Comparison of ENCODE assay signal across 10 cellular contexts in the genomic region with DNA sequence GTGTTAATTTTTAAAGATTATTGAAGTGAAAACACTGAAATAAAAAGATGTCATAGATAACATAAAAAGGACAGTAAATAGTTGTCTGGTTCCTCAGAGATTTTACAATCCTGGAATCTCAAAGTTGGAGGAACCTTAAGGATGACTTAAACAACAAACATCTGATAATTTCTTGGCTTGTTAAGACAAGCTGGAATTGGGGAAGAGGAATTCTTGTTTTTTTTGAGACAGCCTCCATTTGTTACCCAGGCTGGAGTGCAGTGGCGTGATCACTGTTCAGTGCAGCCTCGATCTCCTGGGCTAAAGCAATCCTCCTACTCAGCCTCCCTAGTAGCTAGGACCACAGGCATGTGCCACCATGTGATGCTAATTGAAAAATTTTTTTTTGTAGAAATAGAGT. TPM values are rescaled to one million over a fixed set of nuclear protein-coding genes. Genes with fewer than 3 reads are reported as not detected.
DNase-seq lines count a peak whose midpoint lies in the region; ATAC-seq lines count a peak whose summit lies in the region.
"Had no signal": no experiment of that assay in that cellular context is flagged by ENCODE, and none has a peak within 500 bp of the region (broad histone marks: within the 10 kb centered on the region; RNA-seq: fewer than 3 reads in every experiment).

No MANE protein-coding gene starts in this region.

- H3K27me3 ChIP-seq in CD4-positive, alpha-beta memory T cell (ENCODE audit: insufficient read depth, low read length), result no peaks in the 10 kb centered on the region
- H3K27me3 ChIP-seq in adipocyte (replicated peaks; ENCODE audit: control insufficient read depth, insufficient read depth, low read length), result no peaks in the 10 kb centered on the region
- no peaks in the 10 kb centered on the region for H3K27me3 ChIP-seq in SJCRH30

- POLR2A ChIA-PET in CD4-positive, alpha-beta memory T cell (lab: Charles Lee; ENCODE audit: partially characterized antibody), result interaction anchor here (1.2 to 3.6 kb wide), 2 partner anchors 37 to 320 kb away, joined by 4 to 30 read pairs; partner anchors contain the start of genes ACOT2 and PTGR2

- no peak for ATAC-seq in natural killer cell treated with Interleukin-12 subunit alpha and Interleukin-12 subunit beta and Interleukin-15 and Interleukin-18, amount 100 ng/mL, for 72 hours
- ATAC-seq in GM21619 (IDR thresholded peaks at IDR 0.05; ENCODE audit: unreplicated experiment), result no peak

- H3K4me3 ChIP-seq in CD4-positive, alpha-beta memory T cell (ENCODE audit: low read length in 2 of 2), result no peak overlapping the region
- H3K4me3 ChIP-seq in adipocyte (ENCODE audit: low read length), result peak overlapping the region; percentile 96
- no peak overlapping the region for H3K4me3 ChIP-seq in SJCRH30

- no peaks in the 10 kb centered on the region for H3K9me3 ChIP-seq in CD4-positive, alpha-beta memory T cell (ENCODE audit: control insufficient read depth in 1 of 2, low read length in 2 of 2)
- H3K9me3 ChIP-seq in adipocyte (ENCODE audit: control insufficient read depth, low read length), result no peaks in the 10 kb centered on the region
- H3K9me3 ChIP-seq in SJCRH30 (replicated peaks), result no peaks in the 10 kb centered on the region

- no peak for DNase-seq in CD4-positive, alpha-beta memory T cell
- DNase-seq in HS-5 (ENCODE audit: low read depth) (peak; percentile 16), adipocyte (ENCODE audit: low read depth) (peak; percentile 23), SJCRH30 (no peak)
- DNase-seq in natural killer cell treated with Interleukin-12 subunit alpha and Interleukin-12 subunit beta and Interleukin-15 and Interleukin-18, amount 100 ng/mL, for 72 hours (ENCODE audit: low spot score), result no peak
- no peak for DNase-seq in stimulated activated CD4-positive, alpha-beta T cell treated with anti-CD3 and anti-CD28 coated beads, Interleukin-1b, Interleukin-23, amount 100 ng/mL, for 48 hours
- DNase-seq: DMS79 treated with DMSO at 0.1 percent for 48 hours; NCI-H226; stimulated activated CD8-positive, alpha-beta memory T cell treated with anti-CD3 and anti-CD28 coated beads, Interleukin-4, amount 100 ng/mL, for 48 hours had no signal

- no peaks in the 10 kb centered on the region for H3K9me3 Mint-ChIP-seq in CD4-positive, alpha-beta memory T cell
- no peaks in the 10 kb centered on the region for H3K9me3 Mint-ChIP-seq in natural killer cell treated with Interleukin-12 subunit alpha and Interleukin-12 subunit beta and Interleukin-15 and Interleukin-18, amount 100 ng/mL, for 72 hours

- H3K27ac Mint-ChIP-seq in CD4-positive, alpha-beta memory T cell, result peak overlapping the region; percentile 67 to 99 (median 99)
- H3K27ac Mint-ChIP-seq in natural killer cell treated with Interleukin-12 subunit alpha and Interleukin-12 subunit beta and Interleukin-15 and Interleukin-18, amount 100 ng/mL, for 72 hours, result peak overlapping the region; percentile 97 to 100

- peaks cover 43% of the 10 kb centered on the region for H3K4me1 ChIP-seq in CD4-positive, alpha-beta memory T cell (ENCODE audit: insufficient read depth, low read length)
- peaks cover 32% of the 10 kb centered on the region for H3K4me1 ChIP-seq in adipocyte (ENCODE audit: control insufficient read depth, insufficient read depth, low read length)
- no peaks in the 10 kb centered on the region for H3K4me1 ChIP-seq in SJCRH30

- peaks cover 11 to 34% of the 10 kb centered on the region in 2 donors for H3K36me3 Mint-ChIP-seq in CD4-positive, alpha-beta memory T cell
- H3K36me3 Mint-ChIP-seq in natural killer cell treated with Interleukin-12 subunit alpha and Interleukin-12 subunit beta and Interleukin-15 and Interleukin-18, amount 100 ng/mL, for 72 hours, result peaks cover 4% of the 10 kb centered on the region

- peaks cover 9% of the 10 kb centered on the region for H3K36me3 ChIP-seq in CD4-positive, alpha-beta memory T cell (ENCODE audit: insufficient read depth, low read length)
- H3K36me3 ChIP-seq in adipocyte (ENCODE audit: control insufficient read depth, insufficient read depth, low read length, severe bottlenecking), result peaks cover 19% of the 10 kb centered on the region
- H3K36me3 ChIP-seq in SJCRH30, result peaks cover 14% of the 10 kb centered on the region

- peak overlapping the region; percentile 97 for H3K9ac ChIP-seq in adipocyte (ENCODE audit: low read length)

- peaks cover 35 to 58% (median 47%) of the 10 kb centered on the region in 4 donors for H3K4me1 Mint-ChIP-seq in CD4-positive, alpha-beta memory T cell
- peaks cover 45 to 50% of the 10 kb centered on the region in 2 donors for H3K4me1 Mint-ChIP-seq in natural killer cell treated with Interleukin-12 subunit alpha and Interleukin-12 subunit beta and Interleukin-15 and Interleukin-18, amount 100 ng/mL, for 72 hours (ENCODE audit: low read depth in 2 of 2)

- H3K27ac ChIP-seq in CD4-positive, alpha-beta memory T cell (ENCODE audit: low read depth, low read length), result peak overlapping the region; percentile 96
- H3K27ac ChIP-seq in SJCRH30, result no peak overlapping the region

- peak overlapping the region in 6 of 8 donors; percentile 25 to 99 (median 96) for H3K4me3 Mint-ChIP-seq in CD4-positive, alpha-beta memory T cell
- H3K4me3 Mint-ChIP-seq in natural killer cell treated with Interleukin-12 subunit alpha and Interleukin-12 subunit beta and Interleukin-15 and Interleukin-18, amount 100 ng/mL, for 72 hours, result peak overlapping the region; percentile 93

- H3K27me3 Mint-ChIP-seq in CD4-positive, alpha-beta memory T cell, result no peaks in the 10 kb centered on the region
- no peaks in the 10 kb centered on the region for H3K27me3 Mint-ChIP-seq in natural killer cell treated with Interleukin-12 subunit alpha and Interleukin-12 subunit beta and Interleukin-15 and Interleukin-18, amount 100 ng/mL, for 72 hours

- intact Hi-C loops in CD4-positive, alpha-beta memory T cell (cut with micrococcal nuclease), result no loop called here

- CTCF ChIA-PET in CD4-positive, alpha-beta memory T cell (lab: Charles Lee; ENCODE audit: partially characterized antibody), result no interaction called here

RNA-seq across cellular contexts. Expression of gene ZNF410, which starts 2.3 kb away (rescaled TPM):
- 10 to 100 TPM; 46.2 to 47.3 TPM for total RNA-seq in CD4-positive, alpha-beta memory T cell
- polyA plus RNA-seq in CD4-positive, alpha-beta memory T cell, result 10 to 100 TPM; 59.1 to 70.9 TPM
- total RNA-seq in natural killer cell treated with Interleukin-12 subunit alpha and Interleukin-12 subunit beta and Interleukin-15 and Interleukin-18, amount 100 ng/mL, for 72 hours, result 10 to 100 TPM; 71.6 to 74.1 TPM
- 52.3 and 58.0 TPM in 2 replicates for total RNA-seq in SJCRH30 (2014; rRNA removed; shearing (Covaris generic))

RNA-seq across cellular contexts. Expression of gene PTGR2, which starts 37.3 kb away (rescaled TPM):
- 1 to 10 TPM; 4.5 to 5.0 TPM for total RNA-seq in CD4-positive, alpha-beta memory T cell
- polyA plus RNA-seq in CD4-positive, alpha-beta memory T cell, result 1 to 10 TPM; 2.3 to 2.9 TPM
- 1 to 10 TPM; 2.8 to 4.6 TPM for total RNA-seq in natural killer cell treated with Interleukin-12 subunit alpha and Interleukin-12 subunit beta and Interleukin-15 and Interleukin-18, amount 100 ng/mL, for 72 hours
- total RNA-seq in SJCRH30 (2014; rRNA removed; shearing (Covaris generic)), result 3.8 and 5.4 TPM in 2 replicates

Comparison
In these comparisons a context has a peak if more than half of its experiments do, and no peak if none do; other contexts are left out.
1. DNase-seq: peak in HS-5 (single experiment) and adipocyte (single experiment); none in CD4-positive, alpha-beta memory T cell (0 of 5), natural killer cell treated with Interleukin-12 subunit alpha and Interleukin-12 subunit beta and Interleukin-15 and Interleukin-18, amount 100 ng/mL, for 72 hours (single experiment), stimulated activated CD4-positive, alpha-beta T cell treated with anti-CD3 and anti-CD28 coated beads, Interleukin-1b, Interleukin-23, amount 100 ng/mL, for 48 hours (single experiment) and SJCRH30 (0 of 2).